In genomic region chr1:31400393-31400792, GRCh38 we compare ENCODE assay signal across 21 cellular contexts. TPM values are rescaled to one million over a fixed set of nuclear protein-coding genes. Genes with fewer than 3 reads are reported as not detected.
DNase-seq lines count a peak whose midpoint lies in the region; ATAC-seq and TF ChIP-seq lines count a peak whose summit lies in the region.
"Had no signal": no experiment of that assay in that cellular context is flagged by ENCODE, and none has a peak within 500 bp of the region (broad histone marks: within the 10 kb centered on the region; RNA-seq: fewer than 3 reads in every experiment).

No MANE protein-coding gene starts in this region.

- peak overlapping the region; percentile 7 for H3K27ac Mint-ChIP-seq in MCF 10A (ENCODE audit: low read depth, unreplicated experiment)

- peaks cover 29% of the 10 kb centered on the region for H3K4me1 Mint-ChIP-seq in MCF 10A (ENCODE audit: insufficient read depth, unreplicated experiment)

- no peak overlapping the region for H3K27ac ChIP-seq in breast epithelium
- peak overlapping the region; percentile 96 for H3K27ac ChIP-seq in RWPE2 (ENCODE audit: poor library complexity, severe bottlenecking)
- H3K27ac ChIP-seq: BLaER1 treated with 17β-estradiol and CSF1 and Interleukin-3, amounts not matched to agents 10 nM and 100 nM; esophagus muscularis mucosa; spleen had no signal

- H3K4me1 ChIP-seq in breast epithelium (no peaks in the 10 kb centered on the region), RWPE2 (ENCODE audit: insufficient read depth, poor library complexity, severe bottlenecking) (peaks cover 43% of the 10 kb centered on the region)
- H3K4me1 ChIP-seq: esophagus muscularis mucosa had no signal

- intact Hi-C loops in MCF 10A (cut with micrococcal nuclease) = no loop called here
- intact Hi-C loops in breast epithelium (cut with DNase I; ENCODE audit: low total_unique reads) = no loop called here

- peak; percentile 59 for DNase-seq in MCF 10A (ENCODE audit: unreplicated experiment)
- DNase-seq in breast epithelium (ENCODE audit: low spot score in 2 of 2) = no peak
- no peak for DNase-seq in RWPE2 (ENCODE audit: low spot score)
- DNase-seq in epithelial cell of esophagus (ENCODE audit: low read depth) = peak; percentile 85
- no peak for DNase-seq in NCI-H2196 treated with DMSO at 0.1 percent for 48 hours (lab: John Stamatoyannopoulos, UW; ENCODE audit: unreplicated experiment)
- no peak for DNase-seq in activated CD4-positive, alpha-beta T cell treated with anti-CD3 and anti-CD28 coated beads, Interleukin-2, amount 50 U/mL, for 48 hours
- DNase-seq: 8988T; activated naive CD4-positive, alpha-beta T cell; activated T-cell treated with anti-CD3 and anti-CD28 coated beads for 4 hours; H9; hippocampal formation; NCI-H2029; NCI-H510A; PC-3; SK-N-SH; spleen had no signal

- TF ChIP-seq CTCF in MCF 10A (IDR thresholded peaks at IDR 0.05; ENCODE audit: unreplicated experiment) (no peak), breast epithelium (IDR thresholded peaks at IDR 0.05) (no peak), RWPE2 (IDR thresholded peaks at IDR 0.05; ENCODE audit: poor library complexity, severe bottlenecking) (no peak), epithelial cell of esophagus (IDR thresholded peaks at IDR 0.05; ENCODE audit: insufficient read depth, low read depth, low read length, missing control alignments) (no peak)

- H3K36me3 Mint-ChIP-seq in MCF 10A (ENCODE audit: insufficient read depth, unreplicated experiment) = no peaks in the 10 kb centered on the region

- CTCF ChIA-PET in MCF 10A (lab: Yijun Ruan, JAX) = interaction anchor here (1.0 to 9.7 kb wide), 3 partner anchors 21 to 150 kb away, joined by 3 to 238 read pairs (median 4); no protein-coding TSS in a partner anchor

- BruUV-seq in MCF 10A (replicated peaks; lab: Mats Ljungman, UMichigan) = no TSS peak

- H3K9me3 ChIP-seq in breast epithelium = no peaks in the 10 kb centered on the region
- no peaks in the 10 kb centered on the region for H3K9me3 ChIP-seq in RWPE2 (ENCODE audit: severe bottlenecking)
- H3K9me3 ChIP-seq: esophagus muscularis mucosa, SK-N-SH, spleen had no signal

- H3K36me3 ChIP-seq in breast epithelium (no peaks in the 10 kb centered on the region), RWPE2 (ENCODE audit: low read depth) (no peaks in the 10 kb centered on the region)
- H3K36me3 ChIP-seq: BLaER1 treated with 17β-estradiol and CSF1 and Interleukin-3, amounts not matched to agents 10 nM and 100 nM; esophagus muscularis mucosa; spleen had no signal

- no peaks in the 10 kb centered on the region for H3K27me3 Mint-ChIP-seq in MCF 10A (ENCODE audit: insufficient read depth, unreplicated experiment)

- TF ChIP-seq POLR2A in breast epithelium (IDR thresholded peaks at IDR 0.05) = no peak

- H3K27me3 ChIP-seq in breast epithelium = no peaks in the 10 kb centered on the region
- H3K27me3 ChIP-seq in RWPE2 (ENCODE audit: insufficient read depth, poor library complexity, severe bottlenecking) = no peaks in the 10 kb centered on the region
- H3K27me3 ChIP-seq: BLaER1 treated with 17β-estradiol and CSF1 and Interleukin-3, amounts not matched to agents 10 nM and 100 nM; esophagus muscularis mucosa; spleen had no signal

- peak; percentile 24 for ATAC-seq in RWPE2 (ENCODE audit: low read depth)
- no peak for ATAC-seq in HG03521 (IDR thresholded peaks at IDR 0.05; ENCODE audit: unreplicated experiment)
- no peak for ATAC-seq in HG02588 (IDR thresholded peaks at IDR 0.05; ENCODE audit: unreplicated experiment)
- ATAC-seq: PC-3 had no signal

- H3K4me3 ChIP-seq in breast epithelium (no peak overlapping the region), RWPE2 (ENCODE audit: severe bottlenecking) (no peak overlapping the region), epithelial cell of esophagus (ENCODE audit: low read length) (no peak overlapping the region)
- H3K4me3 ChIP-seq: BLaER1 treated with 17β-estradiol and CSF1 and Interleukin-3, amounts not matched to agents 10 nM and 100 nM; esophagus muscularis mucosa; spleen had no signal

- H3K4me3 Mint-ChIP-seq in MCF 10A (ENCODE audit: unreplicated experiment) = peak overlapping the region; percentile 5
- H3K4me3 Mint-ChIP-seq: H9, neural crest cell had no signal

- POLR2A ChIA-PET in MCF 10A (lab: Yijun Ruan, JAX) = interaction anchor here (0.7 kb wide), 1 partner anchor 40 kb away, joined by 3 read pairs; no protein-coding TSS in a partner anchor

- H3K9me3 Mint-ChIP-seq in MCF 10A (ENCODE audit: unreplicated experiment) = no peaks in the 10 kb centered on the region
- H3K9me3 Mint-ChIP-seq: H9, neural crest cell had no signal

RNA-seq across cellular contexts. Expression of gene SERINC2, which starts 12.6 kb away (rescaled TPM):
- total RNA-seq in MCF 10A (2022) = 117 and 140 TPM in 2 replicates
- 10 to 100 TPM; 10.4 to 50.6 (median 30.5) TPM for total RNA-seq in breast epithelium

RNA-seq across cellular contexts. Expression of gene FABP3, which starts 27.5 kb away (rescaled TPM):
- total RNA-seq in MCF 10A (2022) = not detected in 2 replicates
- total RNA-seq in breast epithelium = 10 to 100 TPM in 2 of 3 donors, 1 to 10 TPM in 1; 7.9 to 15.5 (median 15.0) TPM

Comparison
In these comparisons a context has a peak if more than half of its experiments do, and no peak if none do; other contexts are left out.
1. DNase-seq: peak in MCF 10A (single experiment) and epithelial cell of esophagus (single experiment); none in breast epithelium (0 of 2), RWPE2 (single experiment), NCI-H2196 treated with DMSO at 0.1 percent for 48 hours (single experiment) and activated CD4-positive, alpha-beta T cell treated with anti-CD3 and anti-CD28 coated beads, Interleukin-2, amount 50 U/mL, for 48 hours (0 of 2).